In genomic region chr5:119290607-119291006, GRCh38 we compare ENCODE assay signal across 12 cellular contexts.
DNase-seq lines count a peak whose midpoint lies in the region; ATAC-seq and TF ChIP-seq lines count a peak whose summit lies in the region.
"Had no signal": no experiment of that assay in that cellular context is flagged by ENCODE, and none has a peak within 500 bp of the region (broad histone marks: within the 10 kb centered on the region; RNA-seq: fewer than 3 reads in every experiment).

No MANE protein-coding gene starts in this region.

- CTCF ChIA-PET in WTC11 (lab: Charles Lee), result interaction anchor here (0.7 to 1.3 kb wide), 5 partner anchors 24 to 303 kb away, joined by 3 to 5 read pairs (median 3); partner anchors contain the start of gene DTWD2

- H3K9me3 ChIP-seq in tibial artery, result no peaks in the 10 kb centered on the region
- H3K9me3 ChIP-seq: adrenal gland, vagina had no signal

- H3K27ac ChIP-seq in tibial artery, result peak overlapping the region; percentile 62 to 72
- H3K27ac ChIP-seq: adrenal gland, vagina had no signal

- TF ChIP-seq CTCF in WTC11 (IDR thresholded peaks at IDR 0.05), result no peak
- TF ChIP-seq CTCF in glutamatergic neuron (IDR thresholded peaks at IDR 0.05; ENCODE audit: partially characterized antibody, unreplicated experiment), result no peak
- TF ChIP-seq CTCF in tibial artery (IDR thresholded peaks at IDR 0.05), result no peak
- TF ChIP-seq CTCF in foreskin fibroblast (IDR thresholded peaks at IDR 0.05; ENCODE audit: low read depth, low read length), result no peak

- ATAC-seq in activated T-cell treated with anti-CD3 and anti-CD28 coated beads, Interleukin-2, amount 50 U/mL, for 72 hours (replicated peaks in 1 of 2), result no peak
- ATAC-seq in WTC11, result peak; percentile 20; the same call in 1 of the 2 replicates

- peak overlapping the region; percentile 99 for H3K27ac Mint-ChIP-seq in activated T-cell treated with anti-CD3 and anti-CD28 coated beads, Interleukin-2, amount 50 U/mL, for 72 hours
- no peak overlapping the region for H3K27ac Mint-ChIP-seq in WTC11
- peak overlapping the region; percentile 6 for H3K27ac Mint-ChIP-seq in glutamatergic neuron (ENCODE audit: unreplicated experiment)

- H3K27me3 ChIP-seq in tibial artery, result no peaks in the 10 kb centered on the region
- H3K27me3 ChIP-seq: adrenal gland, vagina had no signal

- peaks cover 5 to 13% of the 10 kb centered on the region in 2 donors for H3K36me3 Mint-ChIP-seq in activated T-cell treated with anti-CD3 and anti-CD28 coated beads, Interleukin-2, amount 50 U/mL, for 72 hours (ENCODE audit: insufficient read depth in 2 of 2)
- H3K36me3 Mint-ChIP-seq in WTC11 (peaks cover 14% of the 10 kb centered on the region), glutamatergic neuron (ENCODE audit: unreplicated experiment) (no peaks in the 10 kb centered on the region)

- DNase-seq in activated T-cell treated with anti-CD3 and anti-CD28 coated beads, Interleukin-2, amount 50 U/mL, for 72 hours, result no peak
- DNase-seq in activated T-cell treated with anti-CD3 and anti-CD28 coated beads, Interleukin-2, amount 50 U/mL, for 1 hour, result no peak
- DNase-seq in WTC11 (ENCODE audit: low spot score) (no peak), glutamatergic neuron (no peak), tibial artery (no peak), T-helper 9 cell (no peak), foreskin fibroblast (no peak)
- no peak for DNase-seq in stimulated activated CD4-positive, alpha-beta T cell treated with anti-CD3 and anti-CD28 coated beads, Interleukin-4, amount 100 ng/mL, for 24 hours
- DNase-seq: activated CD4-positive, CD25-positive, alpha-beta regulatory T cell treated with anti-CD3 and anti-CD28 coated beads, Interleukin-2, amount 50 U/mL, for 72 hours; adrenal gland; NCI-H1694 had no signal

- no peaks in the 10 kb centered on the region for H3K36me3 ChIP-seq in tibial artery
- H3K36me3 ChIP-seq: adrenal gland, vagina had no signal

- H3K4me3 ChIP-seq in tibial artery (no peak overlapping the region), foreskin fibroblast (ENCODE audit: low read depth in 1 of 2, low read length in 2 of 2) (no peak overlapping the region)
- H3K4me3 ChIP-seq: adrenal gland, vagina had no signal

- intact Hi-C loops in tibial artery (cut with DNase I; ENCODE audit: low total_unique reads), result no loop called here

- POLR2A ChIA-PET in WTC11 (lab: Charles Lee), result interaction anchor here (1.7 kb wide), 1 partner anchor 22 kb away, joined by 4 read pairs; no protein-coding TSS in a partner anchor

- H3K4me1 Mint-ChIP-seq in activated T-cell treated with anti-CD3 and anti-CD28 coated beads, Interleukin-2, amount 50 U/mL, for 72 hours (ENCODE audit: low read depth), result peaks cover 81% of the 10 kb centered on the region
- peaks cover 35% of the 10 kb centered on the region for H3K4me1 Mint-ChIP-seq in WTC11
- H3K4me1 Mint-ChIP-seq in glutamatergic neuron (ENCODE audit: low read depth, unreplicated experiment), result peaks cover 12% of the 10 kb centered on the region

- H3K4me1 ChIP-seq in tibial artery, result peaks cover 0 to 66% (median 32%) of the 10 kb centered on the region in 4 donors

- H3K27me3 Mint-ChIP-seq in activated T-cell treated with anti-CD3 and anti-CD28 coated beads, Interleukin-2, amount 50 U/mL, for 72 hours (ENCODE audit: low read depth), result no peaks in the 10 kb centered on the region
- H3K27me3 Mint-ChIP-seq in WTC11 (ENCODE audit: low read depth), result no peaks in the 10 kb centered on the region
- H3K27me3 Mint-ChIP-seq in glutamatergic neuron (ENCODE audit: unreplicated experiment), result no peaks in the 10 kb centered on the region

- peaks cover 0 to 1% of the 10 kb centered on the region in 2 donors for H3K9me3 Mint-ChIP-seq in activated T-cell treated with anti-CD3 and anti-CD28 coated beads, Interleukin-2, amount 50 U/mL, for 72 hours
- H3K9me3 Mint-ChIP-seq in WTC11, result peaks cover 9% of the 10 kb centered on the region
- no peaks in the 10 kb centered on the region for H3K9me3 Mint-ChIP-seq in glutamatergic neuron (ENCODE audit: unreplicated experiment)

- H3K4me3 Mint-ChIP-seq in activated T-cell treated with anti-CD3 and anti-CD28 coated beads, Interleukin-2, amount 50 U/mL, for 72 hours, result peak overlapping the region; percentile 65 to 79
- H3K4me3 Mint-ChIP-seq in WTC11 (no peak overlapping the region), glutamatergic neuron (ENCODE audit: unreplicated experiment) (no peak overlapping the region)

TF ChIP-seq in WTC11, 78 proteins besides CTCF, POLR2A, EP300 and RAD21 (continues in another document):
- TF ChIP-seq ATF1 (CRISPR knock-in tag; IDR thresholded peaks at IDR 0.05), result no peak
- no peak for TF ChIP-seq PRDM15 (CRISPR knock-in tag; IDR thresholded peaks at IDR 0.05)
- no peak for TF ChIP-seq PREB (CRISPR knock-in tag; IDR thresholded peaks at IDR 0.05; ENCODE audit: borderline replicate concordance)
- TF ChIP-seq JAZF1 (CRISPR knock-in tag; IDR thresholded peaks at IDR 0.05), result no peak
- TF ChIP-seq USF1 (CRISPR knock-in tag; IDR thresholded peaks at IDR 0.05), result no peak
- TF ChIP-seq ZNF281 (CRISPR knock-in tag; IDR thresholded peaks at IDR 0.05), result no peak
- TF ChIP-seq SMAD3 (CRISPR knock-in tag; IDR thresholded peaks at IDR 0.05; ENCODE audit: borderline replicate concordance), result no peak

Comparison
In these comparisons a context has a peak if more than half of its experiments do, and no peak if none do; other contexts are left out.
1. H3K4me3 Mint-ChIP-seq: peak in activated T-cell treated with anti-CD3 and anti-CD28 coated beads, Interleukin-2, amount 50 U/mL, for 72 hours (2 of 2); none in WTC11 (single experiment) and glutamatergic neuron (single experiment).